In genomic region chr2:138503087-138503442, GRCh38 we compare ENCODE assay signal across 8 cellular contexts. TPM values are rescaled to one million over a fixed set of nuclear protein-coding genes. Genes with fewer than 3 reads are reported as not detected.
DNase-seq lines count a peak whose midpoint lies in the region; ATAC-seq and TF ChIP-seq lines count a peak whose summit lies in the region.

No MANE protein-coding gene starts in this region.

- H3K4me1 ChIP-seq in SK-N-SH (ENCODE audit: control insufficient read depth in 1 of 2, insufficient read depth in 2 of 2, low read depth in 1 of 2, low read length in 1 of 2) (peaks cover 5 to 10% of the 10 kb centered on the region in 2 experiments; a peak in 2 of 4 replicates), esophagus muscularis mucosa (peaks cover 37 to 63% (median 58%) of the 10 kb centered on the region in 4 donors), psoas muscle (peaks cover 39% of the 10 kb centered on the region)

- H3F3A ChIP-seq in SK-N-SH (replicated peaks; ENCODE audit: insufficient read depth): no peaks in the 10 kb centered on the region

- TF ChIP-seq RAD21 in SK-N-SH (IDR thresholded peaks at IDR 0.05; ENCODE audit: low read length): no peak

- DNase-seq in AG09309 (ENCODE audit: low read depth) (no peak), H7 (no peak), SK-N-SH (no peak), esophagus muscularis mucosa (ENCODE audit: extremely low spot score) (no peak), psoas muscle (no peak), COLO668 (lab: John Stamatoyannopoulos, UW; ENCODE audit: unreplicated experiment) (no peak), NCI-H2081 (lab: John Stamatoyannopoulos, UW) (no peak)

- no peaks in the 10 kb centered on the region for H3K9me3 ChIP-seq in SK-N-SH
- H3K9me3 ChIP-seq in esophagus muscularis mucosa: no peaks in the 10 kb centered on the region
- no peaks in the 10 kb centered on the region for H3K9me3 ChIP-seq in psoas muscle

- H3K4me3 ChIP-seq in AG09309 (ENCODE audit: control insufficient read depth, low read depth, low read length): peak overlapping the region; percentile 79
- peak overlapping the region; percentile 85 for H3K4me3 ChIP-seq in H7 (ENCODE audit: insufficient read depth, low read depth, low read length)
- peak overlapping the region; percentile 86 to 89 for H3K4me3 ChIP-seq in SK-N-SH (ENCODE audit: low read depth in 2 of 2, low read length in 1 of 2)
- peak overlapping the region; percentile 83 to 98 (median 90) for H3K4me3 ChIP-seq in esophagus muscularis mucosa
- H3K4me3 ChIP-seq in psoas muscle: peak overlapping the region; percentile 94

- peak overlapping the region; percentile 97 for H3K4me2 ChIP-seq in SK-N-SH

- no peaks in the 10 kb centered on the region for H3K36me3 ChIP-seq in H7 (replicated peaks; ENCODE audit: control insufficient read depth, insufficient read depth, low read length)
- peaks cover 0 to 2% of the 10 kb centered on the region in 2 experiments for H3K36me3 ChIP-seq in SK-N-SH (replicated peaks in 1 of 2; ENCODE audit: control insufficient read depth in 1 of 2, insufficient read depth in 2 of 2, low read length in 1 of 2)
- no peaks in the 10 kb centered on the region for H3K36me3 ChIP-seq in esophagus muscularis mucosa
- H3K36me3 ChIP-seq in psoas muscle (ENCODE audit: insufficient read depth in 1 of 2, low read depth in 1 of 2): peaks cover 2 to 7% of the 10 kb centered on the region in 2 donors

- CTCF ChIA-PET in SK-N-SH (lab: Yijun Ruan, JAX): no interaction called here

- peak overlapping the region; percentile 53 to 87; a peak in 3 of 4 replicates for H3K27ac ChIP-seq in SK-N-SH (ENCODE audit: low read depth in 2 of 2, low read length in 1 of 2)
- peak overlapping the region; percentile 90 to 94 (median 92) for H3K27ac ChIP-seq in esophagus muscularis mucosa (replicated peaks in 1 of 4)
- H3K27ac ChIP-seq in psoas muscle: peak overlapping the region; percentile 95

- ATAC-seq in psoas muscle (no peak), HG03039 (IDR thresholded peaks at IDR 0.05; ENCODE audit: unreplicated experiment) (no peak)

- H3K9me2 ChIP-seq in SK-N-SH: no peaks in the 10 kb centered on the region

- POLR2A ChIA-PET in SK-N-SH (lab: Yijun Ruan, JAX): no interaction called here

- WGBS in SK-N-SH (ENCODE audit: low lambda C conversion rate): 57% methylated on average over 2 of the region's 2 CpGs
- 45% methylated on average over 2 of the region's 2 CpGs for WGBS in esophagus muscularis mucosa
- WGBS in psoas muscle, 3 donors: 42 to 57% (median 44%) methylated on average over 2 of the region's 2 CpGs

- H3K9ac ChIP-seq in SK-N-SH: peak overlapping the region; percentile 84; the same call in 1 of the 2 replicates

- no peaks in the 10 kb centered on the region for H3K27me3 ChIP-seq in H7 (ENCODE audit: control insufficient read depth, insufficient read depth, low read length)
- no peaks in the 10 kb centered on the region for H3K27me3 ChIP-seq in SK-N-SH (ENCODE audit: insufficient read depth)
- no peaks in the 10 kb centered on the region for H3K27me3 ChIP-seq in esophagus muscularis mucosa
- H3K27me3 ChIP-seq in psoas muscle (ENCODE audit: insufficient read depth in 3 of 3, low read length in 2 of 3): no peaks in the 10 kb centered on the region

- no peak for TF ChIP-seq CTCF in AG09309 (IDR thresholded peaks at IDR 0.05; ENCODE audit: control insufficient read depth, insufficient read depth, low read depth, low read length, missing control alignments)
- TF ChIP-seq CTCF in SK-N-SH (IDR thresholded peaks at IDR 0.05): no peak
- no peak for TF ChIP-seq CTCF in esophagus muscularis mucosa (IDR thresholded peaks at IDR 0.05)
- no peak for TF ChIP-seq CTCF in psoas muscle (IDR thresholded peaks at IDR 0.05)

- peaks cover 16% of the 10 kb centered on the region; the same call in 1 of the 2 replicates for H4K20me1 ChIP-seq in SK-N-SH (ENCODE audit: insufficient read depth)

- intact Hi-C loops in esophagus muscularis mucosa (cut with DNase I): no loop called here
- intact Hi-C loops in psoas muscle (cut with DNase I): loop anchor here in 1 of 2 donors (10.0 kb wide), 1 partner anchor 52 kb away; no protein-coding TSS in a partner anchor

- H2AFZ ChIP-seq in SK-N-SH (ENCODE audit: low read depth): peak overlapping the region; percentile 85

- peaks cover 59% of the 10 kb centered on the region for H3K79me2 ChIP-seq in SK-N-SH (ENCODE audit: insufficient read depth)

- no peak for TF ChIP-seq POLR2A in esophagus muscularis mucosa (IDR thresholded peaks at IDR 0.05; ENCODE audit: low read depth)

- no peak for TF ChIP-seq EP300 in SK-N-SH (IDR thresholded peaks at IDR 0.05; ENCODE audit: borderline replicate concordance in 1 of 2, low read depth in 1 of 2, low read length in 1 of 2)
- no peak for TF ChIP-seq EP300 in esophagus muscularis mucosa (IDR thresholded peaks at IDR 0.05)

TF ChIP-seq in SK-N-SH, 30 proteins besides CTCF, POLR2A, EP300 and RAD21:
- no peak for TF ChIP-seq REST (IDR thresholded peaks at IDR 0.05; ENCODE audit: low read depth, low read length)
- no peak for TF ChIP-seq TEAD4 (IDR thresholded peaks at IDR 0.05; ENCODE audit: borderline replicate concordance, insufficient read depth)
- TF ChIP-seq SMC3 (IDR thresholded peaks at IDR 0.05; ENCODE audit: low read depth, low read length): no peak
- no peak for TF ChIP-seq NRF1 (IDR thresholded peaks at IDR 0.05; ENCODE audit: low read depth, low read length)

RNA-seq across cellular contexts. Expression of gene SPOPL, which starts 1.5 kb away (rescaled TPM):
- total RNA-seq in H7 (2014; rRNA removed; shearing (Covaris generic)): 5.1 and 7.8 TPM in 2 replicates
- polyA plus RNA-seq in SK-N-SH (2012; rRNA removed): 4.5 and 5.6 TPM in 2 replicates
- 7.0 and 7.8 TPM in 2 replicates for polyA plus RNA-seq in SK-N-SH (2012; cell fraction: cytosol; rRNA removed)
- polyA plus RNA-seq in SK-N-SH (2012; cell fraction: nucleus; rRNA removed): 3.2 and 6.0 TPM in 2 replicates
- total RNA-seq in esophagus muscularis mucosa: 10 to 100 TPM; 30.5 to 49.0 (median 43.6) TPM
- total RNA-seq in psoas muscle: 10 to 100 TPM in 3 of 4 donors, 1 to 10 TPM in 1; 7.6 to 19.0 (median 13.5) TPM
- polyA plus RNA-seq in psoas muscle: 10 to 100 TPM in 1 of 3 donors, 1 to 10 TPM in 2; 3.0 to 12.7 (median 5.3) TPM
